Comparison of ENCODE assay signal across 8 cellular contexts in genomic region chr5:79611046-79611829, GRCh38. TPM values are rescaled to one million over a fixed set of nuclear protein-coding genes. Genes with fewer than 3 reads are reported as not detected.
DNase-seq lines count a peak whose midpoint lies in the region; ATAC-seq and TF ChIP-seq lines count a peak whose summit lies in the region.

No MANE protein-coding gene starts in this region.

- peak overlapping the region; percentile 79 for H3K4me2 ChIP-seq in skeletal muscle satellite cell (ENCODE audit: low read length)

- no peak for TF ChIP-seq CTCF in left ventricle myocardium inferior (IDR thresholded peaks at IDR 0.05; ENCODE audit: borderline replicate concordance)

- no peak for ATAC-seq in HG02763 (IDR thresholded peaks at IDR 0.05; ENCODE audit: unreplicated experiment)
- ATAC-seq in HG03520 (IDR thresholded peaks at IDR 0.05; ENCODE audit: unreplicated experiment), result no peak

- H3K36me3 ChIP-seq in H7 (replicated peaks; ENCODE audit: control insufficient read depth, insufficient read depth, low read length), result no peaks in the 10 kb centered on the region
- H3K36me3 ChIP-seq in left ventricle myocardium inferior, result peaks cover 5% of the 10 kb centered on the region
- H3K36me3 ChIP-seq in skeletal muscle satellite cell (ENCODE audit: insufficient read depth, low read length), result peaks cover 6% of the 10 kb centered on the region

- POLR2A ChIA-PET in activated CD4-positive, alpha-beta memory T cell treated with anti-CD3 and anti-CD28 coated beads for 36 hours (lab: Charles Lee), result interaction anchor here (0.6 to 2.4 kb wide), 5 partner anchors 14 to 445 kb away, joined by 3 to 15 read pairs (median 3); no protein-coding TSS in a partner anchor

- DNase-seq in H7, result no peak
- DNase-seq in activated CD4-positive, alpha-beta memory T cell treated with anti-CD3 and anti-CD28 coated beads for 36 hours, result no peak
- no peak for DNase-seq in left ventricle myocardium inferior
- DNase-seq in NCI-H510A treated with DMSO at 0.1 percent for 48 hours (lab: John Stamatoyannopoulos, UW), result no peak
- no peak for DNase-seq in stimulated activated CD4-positive, alpha-beta T cell treated with anti-CD3 and anti-CD28 coated beads, Interleukin-2, amount 100 ng/mL, for 24 hours

- CTCF ChIA-PET in activated CD4-positive, alpha-beta memory T cell treated with anti-CD3 and anti-CD28 coated beads for 36 hours (lab: Charles Lee), result interaction anchor here (1.0 kb wide), 1 partner anchor 11 kb away, joined by 4 read pairs; no protein-coding TSS in a partner anchor

- H3K9ac ChIP-seq in skeletal muscle satellite cell (ENCODE audit: low read depth, low read length), result peak overlapping the region; percentile 71

- H3K27ac ChIP-seq in left ventricle myocardium inferior (replicated peaks), result peak overlapping the region; percentile 94

- peak overlapping the region; percentile 44; the same call in 1 of the 2 replicates for H3K4me3 ChIP-seq in H7 (ENCODE audit: insufficient read depth, low read depth, low read length)
- H3K4me3 ChIP-seq in left ventricle myocardium inferior, result peak overlapping the region; percentile 90
- peak overlapping the region; percentile 66 for H3K4me3 ChIP-seq in skeletal muscle satellite cell (ENCODE audit: low read length)

- H3K27me3 ChIP-seq in H7 (ENCODE audit: control insufficient read depth, insufficient read depth, low read length) (no peaks in the 10 kb centered on the region), left ventricle myocardium inferior (ENCODE audit: low read depth) (no peaks in the 10 kb centered on the region), skeletal muscle satellite cell (ENCODE audit: control insufficient read depth, insufficient read depth, low read length) (no peaks in the 10 kb centered on the region)

- peaks cover 9% of the 10 kb centered on the region for H3K9me3 ChIP-seq in left ventricle myocardium inferior (replicated peaks)
- no peaks in the 10 kb centered on the region for H3K9me3 ChIP-seq in skeletal muscle satellite cell (replicated peaks; ENCODE audit: low read length)

- H3K36me3 Mint-ChIP-seq in activated CD4-positive, alpha-beta memory T cell treated with anti-CD3 and anti-CD28 coated beads for 36 hours, result peaks cover 23% of the 10 kb centered on the region

- peaks cover 39% of the 10 kb centered on the region for H3K4me1 ChIP-seq in left ventricle myocardium inferior
- H3K4me1 ChIP-seq in skeletal muscle satellite cell (ENCODE audit: control insufficient read depth, insufficient read depth, low read length), result no peaks in the 10 kb centered on the region

- no peaks in the 10 kb centered on the region for H3K27me3 Mint-ChIP-seq in activated CD4-positive, alpha-beta memory T cell treated with anti-CD3 and anti-CD28 coated beads for 36 hours

- peaks cover 24% of the 10 kb centered on the region for H3K4me1 Mint-ChIP-seq in activated CD4-positive, alpha-beta memory T cell treated with anti-CD3 and anti-CD28 coated beads for 36 hours (ENCODE audit: low read depth)

- intact Hi-C loops in activated CD4-positive, alpha-beta memory T cell treated with anti-CD3 and anti-CD28 coated beads for 36 hours (cut with micrococcal nuclease), result loop anchor here (5.0 kb wide), 2 partner anchors 236 to 381 kb away; partner anchors contain the start of gene MTX3
- intact Hi-C loops in left ventricle myocardium inferior (cut with micrococcal nuclease), result no loop called here

- H3K4me3 Mint-ChIP-seq in activated CD4-positive, alpha-beta memory T cell treated with anti-CD3 and anti-CD28 coated beads for 36 hours, result peak overlapping the region; percentile 98

- no peaks in the 10 kb centered on the region for H3K9me3 Mint-ChIP-seq in activated CD4-positive, alpha-beta memory T cell treated with anti-CD3 and anti-CD28 coated beads for 36 hours

- peak overlapping the region; percentile 95 for H3K27ac Mint-ChIP-seq in activated CD4-positive, alpha-beta memory T cell treated with anti-CD3 and anti-CD28 coated beads for 36 hours

RNA-seq across cellular contexts. Expression of gene TENT2, which starts 1.0 kb away (rescaled TPM):
- total RNA-seq in H7 (2014; rRNA removed; shearing (Covaris generic)), result 24.8 and 39.3 TPM in 2 replicates
- total RNA-seq in activated CD4-positive, alpha-beta memory T cell treated with anti-CD3 and anti-CD28 coated beads for 36 hours, result 10 to 100 TPM; 75.9 to 76.8 TPM
- 26.1 TPM for total RNA-seq in left ventricle myocardium inferior
- total RNA-seq in skeletal muscle satellite cell (2012; rRNA removed), result 30.8 and 38.8 TPM in 2 replicates
